14 cellular contexts compared by ENCODE assay signal in the genomic region with DNA sequence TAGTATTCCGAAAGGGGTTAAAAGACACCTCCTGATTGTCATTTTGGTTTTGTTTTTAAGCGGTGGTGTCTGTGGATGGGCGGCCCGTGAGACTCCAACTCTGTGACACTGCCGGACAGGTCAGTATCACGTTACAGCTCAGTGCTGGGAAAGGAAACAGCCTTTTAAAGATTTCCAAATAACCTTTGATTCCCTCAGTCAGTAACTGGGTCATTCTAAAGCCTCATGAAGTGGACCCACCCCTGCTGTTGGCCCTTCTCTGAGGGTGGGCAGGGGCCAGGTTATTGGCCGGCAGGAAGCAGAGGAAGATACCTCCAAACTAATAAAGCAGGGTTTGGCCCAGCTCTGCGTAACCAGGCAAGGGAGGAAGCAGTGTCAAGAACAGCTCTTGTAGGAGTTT. TPM values are rescaled to one million over a fixed set of nuclear protein-coding genes. Genes with fewer than 3 reads are reported as not detected.
DNase-seq lines count a peak whose midpoint lies in the region; ATAC-seq, FAIRE-seq and TF ChIP-seq lines count a peak whose summit lies in the region.
"Had no signal": no experiment of that assay in that cellular context is flagged by ENCODE, and none has a peak within 500 bp of the region (broad histone marks: within the 10 kb centered on the region; RNA-seq: fewer than 3 reads in every experiment).

No MANE protein-coding gene starts in this region.

- H3K9me3 Mint-ChIP-seq in activated naive CD8-positive, alpha-beta T cell (ENCODE audit: low read depth): no peaks in the 10 kb centered on the region
- no peaks in the 10 kb centered on the region for H3K9me3 Mint-ChIP-seq in activated naive CD8-positive, alpha-beta T cell treated with anti-CD3 and anti-CD28 coated beads for 36 hours

- H4K20me1 ChIP-seq in PC-3 (ENCODE audit: low read length): no peaks in the 10 kb centered on the region

- no peak overlapping the region for H3K9ac ChIP-seq in PC-3 (ENCODE audit: low read length)

- H3K36me3 Mint-ChIP-seq in activated naive CD8-positive, alpha-beta T cell: peaks cover 3% of the 10 kb centered on the region
- H3K36me3 Mint-ChIP-seq in activated naive CD8-positive, alpha-beta T cell treated with anti-CD3 and anti-CD28 coated beads for 36 hours: no peaks in the 10 kb centered on the region

- POLR2A ChIA-PET in PC-3 (lab: Charles Lee; ENCODE audit: unreplicated experiment): no interaction called here

- CTCF ChIA-PET in PC-3 (lab: Charles Lee): no interaction called here

- no peak for TF ChIP-seq CTCF in gastroesophageal sphincter (IDR thresholded peaks at IDR 0.05)
- no peak for TF ChIP-seq CTCF in pancreas (IDR thresholded peaks at IDR 0.05)
- TF ChIP-seq CTCF in upper lobe of left lung (IDR thresholded peaks at IDR 0.05): no peak
- no peak for TF ChIP-seq CTCF in PC-3 (conservative IDR thresholded peaks at IDR 0.05; ENCODE audit: low read depth, low read length)

- peaks cover 0 to 42% of the 10 kb centered on the region in 2 donors for H3K36me3 ChIP-seq in gastroesophageal sphincter
- H3K36me3 ChIP-seq in pancreas: peaks cover 0 to 5% (median 3%) of the 10 kb centered on the region in 3 donors
- peaks cover 0 to 5% (median 0%) of the 10 kb centered on the region in 4 donors for H3K36me3 ChIP-seq in upper lobe of left lung
- H3K36me3 ChIP-seq in PC-3 (ENCODE audit: low read depth, low read length): no peaks in the 10 kb centered on the region
- H3K36me3 ChIP-seq: WERI-Rb-1 had no signal

- H3K27ac ChIP-seq in gastroesophageal sphincter (peak overlapping the region in 3 of 4 donors; percentile 91 to 96 (median 94)), pancreas (peak overlapping the region in 2 of 4 donors; percentile 8 to 96), upper lobe of left lung (peak overlapping the region; percentile 26 to 94 (median 89)), PC-3 (ENCODE audit: low read length) (no peak overlapping the region)
- H3K27ac ChIP-seq: WERI-Rb-1 had no signal

- H3F3A ChIP-seq in PC-3 (ENCODE audit: low read length, unreplicated experiment): no peaks in the 10 kb centered on the region

- peaks cover 3% of the 10 kb centered on the region for H3K27me3 Mint-ChIP-seq in activated naive CD8-positive, alpha-beta T cell
- H3K27me3 Mint-ChIP-seq in activated naive CD8-positive, alpha-beta T cell treated with anti-CD3 and anti-CD28 coated beads for 36 hours: peaks cover 19% of the 10 kb centered on the region

- no peak for TF ChIP-seq POLR2A in gastroesophageal sphincter (IDR thresholded peaks at IDR 0.05)
- TF ChIP-seq POLR2A in upper lobe of left lung (IDR thresholded peaks at IDR 0.05): peak in 1 of 4 donors; percentile 27

- H3K27me3 ChIP-seq in gastroesophageal sphincter: no peaks in the 10 kb centered on the region
- no peaks in the 10 kb centered on the region for H3K27me3 ChIP-seq in pancreas
- H3K27me3 ChIP-seq in upper lobe of left lung: no peaks in the 10 kb centered on the region
- H3K27me3 ChIP-seq in PC-3 (ENCODE audit: low read length): peaks cover 92% of the 10 kb centered on the region

- peak overlapping the region; percentile 46 for H3K27ac Mint-ChIP-seq in activated naive CD8-positive, alpha-beta T cell
- H3K27ac Mint-ChIP-seq in activated naive CD8-positive, alpha-beta T cell treated with anti-CD3 and anti-CD28 coated beads for 36 hours: no peak overlapping the region

- H3K9me2 ChIP-seq in PC-3 (replicated peaks; ENCODE audit: low read length): no peaks in the 10 kb centered on the region

- H3K4me3 Mint-ChIP-seq in activated naive CD8-positive, alpha-beta T cell: peak overlapping the region; percentile 12
- no peak overlapping the region for H3K4me3 Mint-ChIP-seq in activated naive CD8-positive, alpha-beta T cell treated with anti-CD3 and anti-CD28 coated beads for 36 hours

- H3K4me2 ChIP-seq in PC-3 (ENCODE audit: low read length): no peak overlapping the region

- no TSS peak for BruUV-seq in PC-3 (replicated peaks; lab: Mats Ljungman, UMichigan)

- peaks cover 11% of the 10 kb centered on the region for H3K4me1 Mint-ChIP-seq in activated naive CD8-positive, alpha-beta T cell (ENCODE audit: low read depth)
- peaks cover 6% of the 10 kb centered on the region for H3K4me1 Mint-ChIP-seq in activated naive CD8-positive, alpha-beta T cell treated with anti-CD3 and anti-CD28 coated beads for 36 hours

- no peak for DNase-seq in activated naive CD8-positive, alpha-beta T cell treated with anti-CD3 and anti-CD28 coated beads for 36 hours
- DNase-seq in pancreas (no peak), upper lobe of left lung (peak in 1 of 2 donors; percentile 29), PC-3 (no peak), T1000 (lab: John Stamatoyannopoulos, UW) (no peak)
- DNase-seq: ACHN; activated gamma-delta T cell treated with Interleukin-2 at 50 U/mL for 16 hours; stimulated activated CD4-positive, alpha-beta T cell treated with anti-CD3 and anti-CD28 coated beads, Interleukin-12 subunit alpha, Interleukin-12 subunit beta, amount 100 ng/mL, for 4 hours; WERI-Rb-1 had no signal

- peak overlapping the region; percentile 78 to 92 for H3K4me3 ChIP-seq in gastroesophageal sphincter
- peak overlapping the region in 3 of 4 donors; percentile 88 to 97 (median 91) for H3K4me3 ChIP-seq in pancreas
- peak overlapping the region in 3 of 4 donors; percentile 82 to 84 (median 82) for H3K4me3 ChIP-seq in upper lobe of left lung
- H3K4me3 ChIP-seq in PC-3 (ENCODE audit: low read length): no peak overlapping the region

- no peak for FAIRE-seq in pancreas (lab: Jason Lieb, UNC)
- FAIRE-seq: islet of Langerhans had no signal

- no peaks in the 10 kb centered on the region for H3K9me3 ChIP-seq in gastroesophageal sphincter
- H3K9me3 ChIP-seq in pancreas: no peaks in the 10 kb centered on the region
- no peaks in the 10 kb centered on the region for H3K9me3 ChIP-seq in upper lobe of left lung
- no peaks in the 10 kb centered on the region for H3K9me3 ChIP-seq in PC-3 (ENCODE audit: low read length)

- intact Hi-C loops in pancreas (cut with DNase I): loop anchor here in 2 of 3 donors (5.0 to 10.0 kb wide), 2 partner anchors 417 to 490 kb away; no protein-coding TSS in a partner anchor
- intact Hi-C loops in PC-3 (cut with micrococcal nuclease): no loop called here

- no peak overlapping the region for H2AFZ ChIP-seq in PC-3 (ENCODE audit: low read length)

- ATAC-seq in gastroesophageal sphincter: peak; percentile 31
- ATAC-seq in pancreas: no peak
- ATAC-seq in upper lobe of left lung (ENCODE audit: low FRiP score in 2 of 2): no peak
- ATAC-seq in GM19351 (IDR thresholded peaks at IDR 0.05; ENCODE audit: unreplicated experiment): no peak
- no peak for ATAC-seq in PC-3
- ATAC-seq: Panc1 had no signal

- H3K79me2 ChIP-seq in PC-3 (ENCODE audit: low read length): no peaks in the 10 kb centered on the region

- TF ChIP-seq EP300 in gastroesophageal sphincter (IDR thresholded peaks at IDR 0.05) (no peak), upper lobe of left lung (IDR thresholded peaks at IDR 0.05) (no peak)

- WGBS in gastroesophageal sphincter (ENCODE audit: low coverage in 1 of 2), 2 donors: 45 to 59% methylated on average over 7 to 8 of the region's 8 CpGs
- 47 to 53% methylated on average over 8 of the region's 8 CpGs for WGBS in pancreas, 2 donors
- 54 to 62% methylated on average over 8 of the region's 8 CpGs for WGBS in upper lobe of left lung, 2 donors

- peaks cover 0 to 58% (median 6%) of the 10 kb centered on the region in 3 donors for H3K4me1 ChIP-seq in gastroesophageal sphincter
- peaks cover 8 to 16% (median 15%) of the 10 kb centered on the region in 3 donors for H3K4me1 ChIP-seq in pancreas
- H3K4me1 ChIP-seq in upper lobe of left lung: peaks cover 18 to 55% (median 27%) of the 10 kb centered on the region in 4 donors
- H3K4me1 ChIP-seq in PC-3 (ENCODE audit: insufficient read depth, low read length): peaks cover 11% of the 10 kb centered on the region

RNA-seq across cellular contexts. Expression of gene RHOU, which starts 2.3 kb away (rescaled TPM):
- total RNA-seq in activated naive CD8-positive, alpha-beta T cell treated with anti-CD3 and anti-CD28 coated beads for 36 hours: 1 to 10 TPM; 1.0 to 1.3 TPM
- 10 to 100 TPM; 16.3 to 53.0 (median 31.0) TPM for total RNA-seq in gastroesophageal sphincter
- 10 to 100 TPM in 3 of 6 donors, 1 to 10 TPM in 3; 5.4 to 14.1 (median 9.8) TPM for total RNA-seq in pancreas
- 10 to 100 TPM in 1 of 2 donors, 1 to 10 TPM in 1; 7.8 to 11.4 TPM for polyA plus RNA-seq in pancreas
- 10 to 100 TPM; 11.0 to 44.9 (median 18.7) TPM for total RNA-seq in upper lobe of left lung
- total RNA-seq in PC-3 (2014; rRNA removed): 0.17 and 0.26 TPM in 2 replicates
